9 cellular contexts compared by ENCODE assay signal in the genomic region with DNA sequence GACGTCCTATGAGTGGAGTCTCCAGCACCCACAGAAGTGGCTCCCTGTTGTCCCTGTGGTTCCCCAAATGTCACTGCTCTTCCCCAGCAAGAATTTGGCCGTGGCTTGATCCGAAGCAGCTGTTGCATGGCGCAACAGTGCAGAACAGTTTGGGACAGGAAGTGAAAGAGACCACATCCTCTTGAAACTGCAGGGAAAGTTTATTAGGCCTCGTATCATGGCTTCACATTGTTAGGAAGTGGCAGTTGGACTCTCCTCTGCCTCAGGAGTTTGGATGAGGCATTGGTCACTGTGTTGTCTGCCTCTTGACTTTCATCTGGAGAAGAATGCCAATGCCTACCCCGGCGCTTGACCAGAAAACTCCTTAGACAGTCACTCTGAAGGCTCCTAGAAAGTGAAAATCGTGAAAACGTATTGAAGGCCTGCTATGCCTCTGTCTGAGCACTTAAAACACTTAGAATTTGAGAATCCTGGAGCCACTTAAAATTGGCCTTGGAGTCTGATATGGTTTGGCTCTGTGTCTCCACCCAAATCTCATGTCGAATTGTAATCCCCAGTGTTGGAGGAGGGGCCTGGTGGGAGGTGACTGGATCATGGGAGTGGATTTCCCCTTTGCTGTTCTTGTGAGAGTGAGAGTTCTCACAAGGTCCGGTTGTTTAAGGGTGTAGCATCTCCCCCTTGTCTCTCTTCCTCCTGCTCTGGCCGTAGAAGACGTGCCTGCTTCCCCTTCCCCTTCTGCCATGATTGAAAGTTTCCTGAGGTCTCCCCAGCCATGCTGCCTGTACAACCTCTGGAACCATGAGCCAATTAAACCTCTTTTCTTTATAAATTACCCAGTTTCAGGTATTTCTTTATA.
A peak's percentile ranks its signal among the peaks of the same experiment; 100 is the strongest.
DNase-seq lines count a peak whose midpoint lies in the region; ATAC-seq and TF ChIP-seq lines count a peak whose summit lies in the region.
"Had no signal": no experiment of that assay in that cellular context is flagged by ENCODE, and none has a peak within 500 bp of the region (broad histone marks: within the 10 kb centered on the region; RNA-seq: fewer than 3 reads in every experiment).

No MANE protein-coding gene starts in this region.

- ATAC-seq in GM18517 (IDR thresholded peaks at IDR 0.05; ENCODE audit: unreplicated experiment) (peak; percentile 70), HG02763 (IDR thresholded peaks at IDR 0.05; ENCODE audit: unreplicated experiment) (peak; percentile 67)
- ATAC-seq: Panc1 had no signal

- intact Hi-C loops in left ventricle myocardium inferior (cut with micrococcal nuclease): no loop called here

- no peak for TF ChIP-seq CTCF in left ventricle myocardium inferior (IDR thresholded peaks at IDR 0.05; ENCODE audit: borderline replicate concordance)

- peak; percentile 46 for DNase-seq in OCI-M1 (lab: John Stamatoyannopoulos, UW)
- DNase-seq in left ventricle myocardium inferior: peak; percentile 35
- DNase-seq in iPS-NIHi7 (ENCODE audit: extremely low spot score): no peak
- no peak for DNase-seq in HUDEP-2 (lab: John Stamatoyannopoulos, UW; ENCODE audit: unreplicated experiment in 76 of 76)
- DNase-seq in NCI-H128 (lab: John Stamatoyannopoulos, UW; ENCODE audit: unreplicated experiment): no peak
- no peak for DNase-seq in HT-29 (ENCODE audit: low spot score)

- no peaks in the 10 kb centered on the region for H3K9me3 ChIP-seq in left ventricle myocardium inferior (replicated peaks)

- no peaks in the 10 kb centered on the region for H3K36me3 ChIP-seq in left ventricle myocardium inferior

- no peaks in the 10 kb centered on the region for H3K27me3 ChIP-seq in left ventricle myocardium inferior (ENCODE audit: low read depth)

- H3K4me1 ChIP-seq in left ventricle myocardium inferior: no peaks in the 10 kb centered on the region

- peak overlapping the region; percentile 14 for H3K27ac ChIP-seq in left ventricle myocardium inferior (replicated peaks)

- H3K4me3 ChIP-seq in left ventricle myocardium inferior: no peak overlapping the region

Comparison
In these comparisons a context has a peak if more than half of its experiments do, and no peak if none do; other contexts are left out.
1. DNase-seq: peak in OCI-M1 (single experiment) and left ventricle myocardium inferior (single experiment); none in iPS-NIHi7 (single experiment), HUDEP-2 (0 of 76), NCI-H128 (single experiment) and HT-29 (single experiment).